Comparison of ENCODE assay signal across 14 cellular contexts in genomic region chr19:4042731-4043082, GRCh38. TPM values are rescaled to one million over a fixed set of nuclear protein-coding genes. Genes with fewer than 3 reads are reported as not detected.
DNase-seq lines count a peak whose midpoint lies in the region; ATAC-seq and TF ChIP-seq lines count a peak whose summit lies in the region.
"Had no signal": no experiment of that assay in that cellular context is flagged by ENCODE, and none has a peak within 500 bp of the region (broad histone marks: within the 10 kb centered on the region; RNA-seq: fewer than 3 reads in every experiment).

No MANE protein-coding gene starts in this region.

- H4K20me1 ChIP-seq in PC-3 (ENCODE audit: low read length): no peaks in the 10 kb centered on the region

- no peak overlapping the region for H3K4me3 Mint-ChIP-seq in type B pancreatic cell
- H3K4me3 Mint-ChIP-seq: activated naive CD4-positive, alpha-beta T cell treated with anti-CD3 and anti-CD28 coated beads for 36 hours; CD4-positive, CD25-positive, alpha-beta regulatory T cell; central memory CD8-positive, alpha-beta T cell; stimulated activated naive B cell treated with anti-CD40 and anti-IgM and Interleukin-4, amounts not matched to agents 10 μg/mL and 1 μg/mL and 100 μg/mL, for 72 hours had no signal

- H3K27ac ChIP-seq in PC-3 (ENCODE audit: low read length): no peak overlapping the region
- no peak overlapping the region for H3K27ac ChIP-seq in effector memory CD4-positive, alpha-beta T cell (ENCODE audit: insufficient read depth, low read length, poor library complexity, severe bottlenecking)

- peak; percentile 38; the same call in 1 of the 2 replicates for ATAC-seq in PC-3

- no peaks in the 10 kb centered on the region for H3K9me3 ChIP-seq in PC-3 (ENCODE audit: low read length)
- no peaks in the 10 kb centered on the region for H3K9me3 ChIP-seq in effector memory CD4-positive, alpha-beta T cell (ENCODE audit: control insufficient read depth, low read length)

- CTCF ChIA-PET in PC-3 (lab: Charles Lee): no interaction called here

- peak overlapping the region; percentile 61 for H3K27ac Mint-ChIP-seq in type B pancreatic cell
- H3K27ac Mint-ChIP-seq: activated naive CD4-positive, alpha-beta T cell treated with anti-CD3 and anti-CD28 coated beads for 36 hours had no signal

- H3K9me2 ChIP-seq in PC-3 (replicated peaks; ENCODE audit: low read length): no peaks in the 10 kb centered on the region

- no peak overlapping the region for H3K4me2 ChIP-seq in PC-3 (ENCODE audit: low read length)

- no peak overlapping the region for H3K9ac ChIP-seq in PC-3 (ENCODE audit: low read length)

- H3K27me3 Mint-ChIP-seq in type B pancreatic cell: no peaks in the 10 kb centered on the region
- H3K27me3 Mint-ChIP-seq: CD4-positive, CD25-positive, alpha-beta regulatory T cell; central memory CD8-positive, alpha-beta T cell; stimulated activated naive B cell treated with anti-CD40 and anti-IgM and Interleukin-4, amounts not matched to agents 10 μg/mL and 1 μg/mL and 100 μg/mL, for 72 hours had no signal

- no peaks in the 10 kb centered on the region for H3F3A ChIP-seq in PC-3 (ENCODE audit: low read length, unreplicated experiment)

- no TSS peak for BruUV-seq in PC-3 (replicated peaks; lab: Mats Ljungman, UMichigan)

- no peak for TF ChIP-seq CTCF in PC-3 (conservative IDR thresholded peaks at IDR 0.05; ENCODE audit: low read depth, low read length)
- TF ChIP-seq CTCF in epithelial cell of esophagus (IDR thresholded peaks at IDR 0.05; ENCODE audit: insufficient read depth, low read depth, low read length, missing control alignments): no peak
- TF ChIP-seq CTCF in type B pancreatic cell (conservative IDR thresholded peaks at IDR 0.05): no peak

- no peak overlapping the region for H2AFZ ChIP-seq in PC-3 (ENCODE audit: low read length)

- peaks cover 7% of the 10 kb centered on the region; the same call in 1 of the 2 replicates for H3K79me2 ChIP-seq in PC-3 (ENCODE audit: low read length)

- H3K36me3 ChIP-seq in PC-3 (ENCODE audit: low read depth, low read length): no peaks in the 10 kb centered on the region
- peaks cover 21% of the 10 kb centered on the region for H3K36me3 ChIP-seq in effector memory CD4-positive, alpha-beta T cell (ENCODE audit: control insufficient read depth, insufficient read depth, low read length)

- H3K4me3 ChIP-seq in PC-3 (ENCODE audit: low read length): no peak overlapping the region
- no peak overlapping the region for H3K4me3 ChIP-seq in epithelial cell of esophagus (ENCODE audit: low read length)
- H3K4me3 ChIP-seq in effector memory CD4-positive, alpha-beta T cell (ENCODE audit: insufficient read depth, low read depth, low read length, poor library complexity, severe bottlenecking): no peak overlapping the region

- POLR2A ChIA-PET in PC-3 (lab: Charles Lee; ENCODE audit: unreplicated experiment): no interaction called here

- peaks cover 9% of the 10 kb centered on the region for H3K36me3 Mint-ChIP-seq in type B pancreatic cell

- intact Hi-C loops in PC-3 (cut with micrococcal nuclease): no loop called here

- H3K4me1 Mint-ChIP-seq in type B pancreatic cell (ENCODE audit: unreplicated experiment): no peaks in the 10 kb centered on the region

- H3K4me1 ChIP-seq in PC-3 (ENCODE audit: insufficient read depth, low read length): 0 out of 2 replicates have a peak, but pooled peaks cover 3% of the 10 kb centered on the region
- H3K4me1 ChIP-seq in effector memory CD4-positive, alpha-beta T cell (ENCODE audit: control insufficient read depth, insufficient read depth, low read length, poor library complexity, severe bottlenecking): no peaks in the 10 kb centered on the region

- H3K9me3 Mint-ChIP-seq in type B pancreatic cell: no peaks in the 10 kb centered on the region
- H3K9me3 Mint-ChIP-seq: activated naive CD4-positive, alpha-beta T cell treated with anti-CD3 and anti-CD28 coated beads for 36 hours; central memory CD8-positive, alpha-beta T cell; stimulated activated naive B cell treated with anti-CD40 and anti-IgM and Interleukin-4, amounts not matched to agents 10 μg/mL and 1 μg/mL and 100 μg/mL, for 72 hours had no signal

- no peaks in the 10 kb centered on the region for H3K27me3 ChIP-seq in PC-3 (ENCODE audit: low read length)
- no peaks in the 10 kb centered on the region for H3K27me3 ChIP-seq in effector memory CD4-positive, alpha-beta T cell (replicated peaks; ENCODE audit: control insufficient read depth, insufficient read depth, low read length, poor library complexity, severe bottlenecking)

- peak; percentile 32 for DNase-seq in PC-3
- peak; percentile 37 for DNase-seq in epithelial cell of esophagus (ENCODE audit: low read depth)
- peak; percentile 68 for DNase-seq in mucosa of gallbladder (ENCODE audit: low spot score)
- DNase-seq in type B pancreatic cell (ENCODE audit: extremely low spot score, unreplicated experiment): no peak
- DNase-seq in stimulated activated CD4-positive, alpha-beta T cell treated with anti-CD3 and anti-CD28 coated beads, Interleukin-4, amount 100 ng/mL, for 1 hour: no peak
- DNase-seq in effector memory CD4-positive, alpha-beta T cell: no peak
- DNase-seq in cerebellar cortex (ENCODE audit: low spot score): no peak
- DNase-seq: activated naive CD4-positive, alpha-beta T cell treated with anti-CD3 and anti-CD28 coated beads for 36 hours; CD4-positive, CD25-positive, alpha-beta regulatory T cell; Karpas-422; NCI-H2107; stimulated activated CD4-positive, alpha-beta T cell treated with anti-CD3 and anti-CD28 coated beads, Interleukin-4, amount 100 ng/mL, for 4 hours; stimulated activated naive B cell treated with anti-CD40 and anti-IgM and Interleukin-4, amounts not matched to agents 10 μg/mL and 1 μg/mL and 100 μg/mL, for 72 hours had no signal

RNA-seq across cellular contexts. Expression of gene ZBTB7A, which starts 24.0 kb away (rescaled TPM):
- 16.7 and 40.2 TPM in 2 replicates for total RNA-seq in PC-3 (2014; rRNA removed)
- 82.6 TPM for total RNA-seq in mucosa of gallbladder
- total RNA-seq in type B pancreatic cell (ENCODE audit: low replicate concordance): 21.0 and 31.0 TPM in 2 replicates

RNA-seq across cellular contexts. Expression of gene PIAS4, which starts 35.2 kb away (rescaled TPM):
- 21.0 and 26.5 TPM in 2 replicates for total RNA-seq in PC-3 (2014; rRNA removed)
- 31.9 TPM for total RNA-seq in mucosa of gallbladder
- total RNA-seq in type B pancreatic cell (ENCODE audit: low replicate concordance): 39.8 and 42.3 TPM in 2 replicates

RNA-seq across cellular contexts. Expression of gene EEF2, which starts 57.4 kb away (rescaled TPM):
- total RNA-seq in PC-3 (2014; rRNA removed): 1,124 and 1,170 TPM in 2 replicates
- 2,245 TPM for total RNA-seq in mucosa of gallbladder
- total RNA-seq in type B pancreatic cell (ENCODE audit: low replicate concordance): 2,827 and 2,929 TPM in 2 replicates

Comparison
In these comparisons a context has a peak if more than half of its experiments do, and no peak if none do; other contexts are left out.
1. DNase-seq: peak in PC-3 (single experiment), epithelial cell of esophagus (single experiment) and mucosa of gallbladder (single experiment); none in type B pancreatic cell (single experiment), stimulated activated CD4-positive, alpha-beta T cell treated with anti-CD3 and anti-CD28 coated beads, Interleukin-4, amount 100 ng/mL, for 1 hour (single experiment), effector memory CD4-positive, alpha-beta T cell (0 of 3) and cerebellar cortex (single experiment).